ENCODE assay signal across 7 cellular contexts in the genomic region with DNA sequence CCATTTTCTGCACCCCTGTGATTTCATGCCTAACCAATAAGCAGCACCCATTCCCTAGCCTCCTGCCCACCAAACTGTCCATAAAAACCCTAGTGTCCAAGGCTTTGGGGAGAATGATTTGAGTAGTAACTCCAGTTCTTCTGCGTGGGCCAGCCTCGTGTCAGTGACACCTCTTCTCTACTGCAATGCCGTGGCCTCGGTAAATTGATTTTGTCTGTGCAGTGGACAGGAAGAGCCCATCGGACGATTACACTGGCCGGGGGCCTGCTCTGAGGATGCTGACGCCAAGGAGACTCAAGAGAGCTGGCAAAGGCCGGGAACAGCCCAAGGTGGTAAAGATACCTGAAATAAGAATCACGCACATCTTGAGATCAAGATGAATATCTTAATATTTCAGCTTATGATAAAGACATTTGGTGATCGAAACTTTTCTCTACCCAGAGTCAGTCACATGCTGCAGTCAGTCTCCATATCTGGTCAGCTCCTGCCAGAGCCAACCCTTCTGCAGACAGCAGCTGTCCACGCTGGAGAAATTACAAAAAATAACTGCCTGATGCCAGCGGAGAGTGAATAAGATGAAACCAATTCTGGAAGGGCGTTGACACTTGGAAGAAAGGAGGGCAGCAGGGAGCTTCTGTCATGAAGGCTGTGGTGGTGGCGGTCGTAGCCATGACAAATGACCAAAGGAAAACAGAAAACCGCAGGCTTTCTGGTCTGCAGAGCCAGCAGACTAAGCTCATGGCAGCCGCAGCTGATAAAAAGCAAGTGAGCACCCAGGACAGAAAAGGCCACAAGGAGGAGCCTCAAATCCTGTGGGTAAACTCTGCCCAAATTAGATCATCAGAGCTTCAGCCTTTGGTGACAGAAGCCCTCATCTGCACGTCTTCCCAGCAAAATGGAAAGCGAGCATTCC. TPM values are rescaled to one million over a fixed set of nuclear protein-coding genes. Genes with fewer than 3 reads are reported as not detected.
DNase-seq lines count a peak whose midpoint lies in the region; ATAC-seq and TF ChIP-seq lines count a peak whose summit lies in the region.

No MANE protein-coding gene starts in this region.

- H3K36me3 ChIP-seq in KMS-11 (ENCODE audit: insufficient read depth) (no peaks in the 10 kb centered on the region), WERI-Rb-1 (no peaks in the 10 kb centered on the region), neuronal stem cell (replicated peaks in 1 of 2; ENCODE audit: control insufficient read depth in 2 of 2, insufficient read depth in 2 of 2, low read length in 2 of 2) (no peaks in the 10 kb centered on the region)

- H4K91ac ChIP-seq in neuronal stem cell (ENCODE audit: low read depth, low read length, poor library complexity), result no peak overlapping the region

- H3K27me3 ChIP-seq in KMS-11 (ENCODE audit: insufficient read depth, low read depth) (no peaks in the 10 kb centered on the region; the same call in 1 of the 2 replicates), WERI-Rb-1 (ENCODE audit: insufficient read depth, low read depth, severe bottlenecking) (no peaks in the 10 kb centered on the region), neuronal stem cell (ENCODE audit: control insufficient read depth in 3 of 3, insufficient read depth in 3 of 3, low read depth in 1 of 3, low read length in 3 of 3) (peaks cover 0 to 4% (median 0%) of the 10 kb centered on the region in 3 experiments)

- no peak overlapping the region for H2BK15ac ChIP-seq in neuronal stem cell (ENCODE audit: low read length)

- H2AK5ac ChIP-seq in neuronal stem cell (ENCODE audit: low read depth, low read length), result no peak overlapping the region

- CTCF ChIA-PET in GM10248 (lab: Yijun Ruan, JAX), result interaction anchor here (0.7 to 3.8 kb wide), 16 partner anchors 8 to 321 kb away, joined by 3 to 45 read pairs (median 4); partner anchors contain the start of gene SLC37A1

- H3K27ac ChIP-seq in KMS-11 (peak overlapping the region; percentile 8; the same call in 1 of the 2 replicates), WERI-Rb-1 (no peak overlapping the region), neuronal stem cell (replicated peaks; ENCODE audit: low read length) (no peak overlapping the region)

- TF ChIP-seq CTCF in GM10248 (IDR thresholded peaks at IDR 0.05; ENCODE audit: control extremely low read depth, extremely low read depth, low read depth, missing control alignments), result peak; percentile 41
- TF ChIP-seq CTCF in KMS-11 (conservative IDR thresholded peaks at IDR 0.05; ENCODE audit: low read depth, low read length), result peak; percentile 70
- peak; percentile 65 for TF ChIP-seq CTCF in WERI-Rb-1 (IDR thresholded peaks at IDR 0.05; ENCODE audit: low read depth, low read length)

- H4K20me1 ChIP-seq in KMS-11 (ENCODE audit: insufficient read depth), result no peaks in the 10 kb centered on the region

- no peaks in the 10 kb centered on the region for H3K79me2 ChIP-seq in KMS-11 (ENCODE audit: insufficient read depth, low read depth)

- H3K18ac ChIP-seq in neuronal stem cell (ENCODE audit: low read length), result no peak overlapping the region

- H3K23ac ChIP-seq in neuronal stem cell (ENCODE audit: low read depth, low read length, poor library complexity), result no peak overlapping the region

- H3K9me3 ChIP-seq in WERI-Rb-1 (ENCODE audit: severe bottlenecking) (no peaks in the 10 kb centered on the region), neuronal stem cell (replicated peaks in 1 of 2; ENCODE audit: control insufficient read depth in 2 of 2, insufficient read depth in 1 of 2, low read depth in 1 of 2, low read length in 2 of 2) (no peaks in the 10 kb centered on the region)

- H3K4ac ChIP-seq in neuronal stem cell (ENCODE audit: low read length), result no peak overlapping the region

- H2BK5ac ChIP-seq in neuronal stem cell (ENCODE audit: low read length), result no peak overlapping the region

- H2BK12ac ChIP-seq in neuronal stem cell (ENCODE audit: low read length), result no peak overlapping the region

- no peak overlapping the region for H2BK120ac ChIP-seq in neuronal stem cell (ENCODE audit: low read depth, low read length)

- no peak overlapping the region for H3K14ac ChIP-seq in neuronal stem cell (ENCODE audit: low read length)

- H3K4me2 ChIP-seq in KMS-11 (peak overlapping the region; percentile 67), neuronal stem cell (ENCODE audit: insufficient read depth, low read length, poor library complexity, severe bottlenecking) (no peak overlapping the region)

- DNase-seq in GM10248 (ENCODE audit: extremely low spot score) (peak; percentile 56), WERI-Rb-1 (peak; percentile 44), inferior parietal cortex (ENCODE audit: extremely low spot score) (peak; percentile 50), neuronal stem cell (ENCODE audit: low spot score) (no peak)

- H2AFZ ChIP-seq in KMS-11 (ENCODE audit: low read depth), result no peak overlapping the region
- no peak overlapping the region for H2AFZ ChIP-seq in neuronal stem cell (ENCODE audit: low read length)

- no CpG with 5 or more reads among the region's 20 CpGs for WGBS in neuronal stem cell (ENCODE audit: extremely low coverage in 2 of 2, insufficient read length in 2 of 2, insufficient replicate concordance in 1 of 2), 2 donors

- H3K79me1 ChIP-seq in neuronal stem cell (ENCODE audit: low read depth, low read length), result no peaks in the 10 kb centered on the region

- H3K4me3 ChIP-seq in KMS-11 (IDR thresholded peaks at IDR 0.05; ENCODE audit: insufficient read depth, low read depth, low read length) (no peak overlapping the region), WERI-Rb-1 (ENCODE audit: low read depth, low read length) (no peak overlapping the region), neuronal stem cell (ENCODE audit: low read length in 2 of 2) (no peak overlapping the region)

- ATAC-seq in GM18867 (IDR thresholded peaks at IDR 0.05; ENCODE audit: unreplicated experiment) (no peak), HG03457 (IDR thresholded peaks at IDR 0.05; ENCODE audit: unreplicated experiment) (no peak)

- H3K4me1 ChIP-seq in KMS-11 (ENCODE audit: low read depth, poor library complexity, severe bottlenecking) (peaks cover 79% of the 10 kb centered on the region), neuronal stem cell (ENCODE audit: control insufficient read depth in 2 of 2, insufficient read depth in 1 of 2, low read depth in 1 of 2, low read length in 2 of 2) (peaks cover 0 to 2% of the 10 kb centered on the region in 2 donors)

- H4K8ac ChIP-seq in neuronal stem cell (ENCODE audit: low read depth, low read length), result no peak overlapping the region

- H3K9ac ChIP-seq in KMS-11 (no peak overlapping the region), neuronal stem cell (ENCODE audit: low read depth, low read length, poor library complexity) (no peak overlapping the region)

- POLR2A ChIA-PET in GM10248 (lab: Yijun Ruan, JAX), result no interaction called here

RNA-seq across cellular contexts. Expression of gene RSPH1, which starts 29.1 kb away (rescaled TPM):
- polyA plus RNA-seq in neuronal stem cell (2013, experiment 1 of 2), result 0.82 TPM
- 0.89 TPM for polyA plus RNA-seq in neuronal stem cell (2013, experiment 2 of 2)

RNA-seq across cellular contexts. Expression of gene SLC37A1, which starts 46.7 kb away (rescaled TPM):
- 9.1 TPM for polyA plus RNA-seq in neuronal stem cell (2013, experiment 1 of 2)
- 8.5 TPM for polyA plus RNA-seq in neuronal stem cell (2013, experiment 2 of 2)
